Comparison of ENCODE assay signal across 21 cellular contexts in genomic region chr4:113368056-113368455, GRCh38.
DNase-seq lines count a peak whose midpoint lies in the region; FAIRE-seq and TF ChIP-seq lines count a peak whose summit lies in the region.
"Had no signal": no experiment of that assay in that cellular context is flagged by ENCODE, and none has a peak within 500 bp of the region (broad histone marks: within the 10 kb centered on the region; RNA-seq: fewer than 3 reads in every experiment).

No MANE protein-coding gene starts in this region.

- H4K20me1 ChIP-seq in mammary epithelial cell (ENCODE audit: insufficient read depth, low read length), result no peaks in the 10 kb centered on the region

- CTCF ChIA-PET in mammary epithelial cell (lab: Charles Lee; ENCODE audit: low non-redundant PET), result no interaction called here

- no TSS peak for BruUV-seq in mammary epithelial cell (replicated peaks; lab: Mats Ljungman, UMichigan)

- no peaks in the 10 kb centered on the region for H3K9me3 ChIP-seq in mammary epithelial cell (replicated peaks; ENCODE audit: insufficient read depth, low read length)
- no peaks in the 10 kb centered on the region for H3K9me3 ChIP-seq in breast epithelium
- no peaks in the 10 kb centered on the region for H3K9me3 ChIP-seq in adipocyte (ENCODE audit: control insufficient read depth, low read length)
- H3K9me3 ChIP-seq: gastrocnemius medialis, upper lobe of left lung had no signal

- WGBS in mammary epithelial cell (ENCODE audit: low coverage, missing lambda C conversion rate), result 93% methylated on average over 2 of the region's 2 CpGs

- H3K4me3 ChIP-seq in mammary epithelial cell (replicated peaks in 1 of 3; ENCODE audit: insufficient read depth in 1 of 3, low read depth in 2 of 3, low read length in 3 of 3) (no peak overlapping the region), breast epithelium (no peak overlapping the region), adipocyte (ENCODE audit: low read length) (no peak overlapping the region)
- H3K4me3 ChIP-seq: gastrocnemius medialis, upper lobe of left lung had no signal

- no peak overlapping the region for H3K4me2 ChIP-seq in mammary epithelial cell (ENCODE audit: insufficient read depth, low read depth, low read length)

- no peak for FAIRE-seq in frontal cortex (lab: Jason Lieb, UNC)
- FAIRE-seq: D721Med had no signal

- H3K4me1 ChIP-seq in mammary epithelial cell (ENCODE audit: insufficient read depth, low read length) (no peaks in the 10 kb centered on the region), breast epithelium (no peaks in the 10 kb centered on the region), adipocyte (ENCODE audit: control insufficient read depth, insufficient read depth, low read length) (peaks cover 11% of the 10 kb centered on the region)
- H3K4me1 ChIP-seq: gastrocnemius medialis, upper lobe of left lung had no signal

- peaks cover 1% of the 10 kb centered on the region for H3K27me3 ChIP-seq in mammary epithelial cell (ENCODE audit: insufficient read depth, low read length)
- no peaks in the 10 kb centered on the region for H3K27me3 ChIP-seq in breast epithelium
- H3K27me3 ChIP-seq in adipocyte (replicated peaks; ENCODE audit: control insufficient read depth, insufficient read depth, low read length), result no peaks in the 10 kb centered on the region
- H3K27me3 ChIP-seq: gastrocnemius medialis, upper lobe of left lung had no signal

- DNase-seq in mammary epithelial cell, result peak; percentile 28
- no peak for DNase-seq in breast epithelium (ENCODE audit: low spot score in 2 of 2)
- peak; percentile 18 for DNase-seq in adipocyte (ENCODE audit: low read depth)
- DNase-seq in fibroblast of peridontal ligament (ENCODE audit: extremely low read depth), result peak; percentile 92
- no peak for DNase-seq in HUDEP-2 (lab: John Stamatoyannopoulos, UW; ENCODE audit: unreplicated experiment in 76 of 76)
- no peak for DNase-seq in stimulated activated CD4-positive, alpha-beta T cell treated with anti-CD3 and anti-CD28 coated beads, Interleukin-4, amount 100 ng/mL, for 4 hours
- no peak for DNase-seq in NCI-H82 (lab: John Stamatoyannopoulos, UW)
- no peak for DNase-seq in frontal cortex (ENCODE audit: low spot score in 2 of 2)
- DNase-seq: 8988T; activated CD4-positive, alpha-beta T cell treated with anti-CD3 and anti-CD28 coated beads for 36 hours; cortex of kidney; gastrocnemius medialis; kidney glomerular epithelial cell; NCI-H1436; NCI-H345; nucleus accumbens; OCI-M1; Right ventricle myocardium superior; upper lobe of left lung had no signal

- H2AFZ ChIP-seq in mammary epithelial cell (ENCODE audit: low read depth, low read length), result no peak overlapping the region

- no peak overlapping the region for H3K9ac ChIP-seq in mammary epithelial cell (ENCODE audit: insufficient read depth, low read length)
- no peak overlapping the region for H3K9ac ChIP-seq in adipocyte (ENCODE audit: low read length)

- no peaks in the 10 kb centered on the region for H3K36me3 ChIP-seq in mammary epithelial cell (ENCODE audit: insufficient read depth, low read length)
- no peaks in the 10 kb centered on the region for H3K36me3 ChIP-seq in breast epithelium
- H3K36me3 ChIP-seq in adipocyte (ENCODE audit: control insufficient read depth, insufficient read depth, low read length, severe bottlenecking), result peaks cover 84% of the 10 kb centered on the region
- H3K36me3 ChIP-seq: upper lobe of left lung had no signal

- intact Hi-C loops in mammary epithelial cell (cut with micrococcal nuclease) (no loop called here), breast epithelium (cut with DNase I; ENCODE audit: low total_unique reads) (no loop called here)

- no peaks in the 10 kb centered on the region for H3K79me2 ChIP-seq in mammary epithelial cell (ENCODE audit: insufficient read depth, low read length)

- no peak overlapping the region for H3K27ac ChIP-seq in mammary epithelial cell (ENCODE audit: insufficient read depth, low read depth, low read length)
- no peak overlapping the region for H3K27ac ChIP-seq in breast epithelium
- H3K27ac ChIP-seq: C4-2B, gastrocnemius medialis, upper lobe of left lung had no signal

- no peak for TF ChIP-seq POLR2A in breast epithelium (IDR thresholded peaks at IDR 0.05)

- no peak for TF ChIP-seq CTCF in mammary epithelial cell (conservative IDR thresholded peaks at IDR 0.05 in 1 of 2, IDR thresholded peaks at IDR 0.05 in 1 of 2; ENCODE audit: extremely low read depth in 1 of 2, insufficient read depth in 1 of 2, low read depth in 1 of 2, low read length in 2 of 2)
- TF ChIP-seq CTCF in breast epithelium (IDR thresholded peaks at IDR 0.05), result no peak

- in situ Hi-C loops in mammary epithelial cell (cut with MboI; ENCODE audit: low sequenced_read_pairs in 2 of 2), result no loop called here

- dilution Hi-C loops in mammary epithelial cell (cut with HindIII; ENCODE audit: low sequenced_read_pairs), result no loop called here

Comparison
In these comparisons a context has a peak if more than half of its experiments do, and no peak if none do; other contexts are left out.
1. DNase-seq: peak in mammary epithelial cell (single experiment), adipocyte (single experiment) and fibroblast of peridontal ligament (single experiment); none in breast epithelium (0 of 2), HUDEP-2 (0 of 76), stimulated activated CD4-positive, alpha-beta T cell treated with anti-CD3 and anti-CD28 coated beads, Interleukin-4, amount 100 ng/mL, for 4 hours (0 of 2), NCI-H82 (single experiment) and frontal cortex (0 of 2).